Comparison of ENCODE assay signal across 12 cellular contexts in the genomic region with DNA sequence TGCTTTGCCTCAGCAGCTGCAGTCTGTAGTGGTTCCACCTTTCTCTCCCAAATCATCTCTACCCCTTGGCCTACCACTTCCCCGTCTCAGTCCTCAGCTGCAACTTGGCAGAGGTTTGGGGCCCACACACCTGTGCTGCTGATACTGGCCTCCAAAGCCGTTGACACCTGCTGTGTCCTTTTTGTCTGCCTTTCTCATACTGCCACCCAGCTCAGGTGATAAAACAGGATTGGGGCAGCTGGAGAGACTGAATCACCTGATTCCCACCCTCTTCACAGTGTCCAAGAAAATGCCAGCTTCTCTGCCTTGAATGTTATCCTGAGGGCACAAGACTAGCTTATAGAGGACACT.
DNase-seq lines count a peak whose midpoint lies in the region; ATAC-seq and TF ChIP-seq lines count a peak whose summit lies in the region.
"Had no signal": no experiment of that assay in that cellular context is flagged by ENCODE, and none has a peak within 500 bp of the region (broad histone marks: within the 10 kb centered on the region; RNA-seq: fewer than 3 reads in every experiment).

No MANE protein-coding gene starts in this region.

- no peak overlapping the region for H4K8ac ChIP-seq in IMR-90 (ENCODE audit: low read depth in 2 of 2, low read length in 2 of 2)

- H2AK9ac ChIP-seq in IMR-90 (replicated peaks; ENCODE audit: low read depth, low read length, poor library complexity), result no peak overlapping the region

- ATAC-seq in IMR-90 (ENCODE audit: low read depth), result no peak
- ATAC-seq in HG03521 (IDR thresholded peaks at IDR 0.05; ENCODE audit: unreplicated experiment), result no peak
- ATAC-seq: HepG2; stimulated activated naive CD8-positive, alpha-beta T cell treated with anti-CD3 and anti-CD28 coated beads, Interleukin-15, Interleukin-2, amounts not matched to agents 100 U/mL and 50 U/mL, for 24 hours had no signal

- no peak overlapping the region for H3K4me3 ChIP-seq in BLaER1
- no peak overlapping the region for H3K4me3 ChIP-seq in IMR-90 (ENCODE audit: insufficient read depth, low read depth, low read length)
- peak overlapping the region; percentile 61; the same call in 1 of the 2 replicates for H3K4me3 ChIP-seq in OCI-LY3 (ENCODE audit: low read length)

- dilution Hi-C loops in IMR-90 (cut with HindIII; ENCODE audit: low sequenced_read_pairs, unreplicated experiment), result no loop called here

- no peak overlapping the region for H3K18ac ChIP-seq in IMR-90 (ENCODE audit: low read depth, low read length)

- H3K79me1 ChIP-seq in IMR-90 (ENCODE audit: low read depth in 1 of 2, low read length in 2 of 2), result peaks cover 56 to 75% of the 10 kb centered on the region in 2 experiments

- H3K36me3 ChIP-seq in BLaER1 (peaks cover 51% of the 10 kb centered on the region), IMR-90 (ENCODE audit: control insufficient read depth, insufficient read depth, low read length) (peaks cover 16% of the 10 kb centered on the region), OCI-LY3 (replicated peaks; ENCODE audit: low read depth, low read length) (peaks cover 8% of the 10 kb centered on the region)
- H3K36me3 ChIP-seq: BE2C had no signal

- peak overlapping the region; percentile 50; the same call in 1 of the 2 replicates for H3K4ac ChIP-seq in IMR-90 (ENCODE audit: low read depth, low read length)

- no peak for TF ChIP-seq RAD21 in IMR-90 (IDR thresholded peaks at IDR 0.05; ENCODE audit: low read length)

- in situ Hi-C loops in IMR-90 (cut with MboI; ENCODE audit: low sequenced_read_pairs), result no loop called here

- H2AFZ ChIP-seq in IMR-90 (replicated peaks; ENCODE audit: low read length, poor library complexity) (no peak overlapping the region), OCI-LY3 (ENCODE audit: low read depth, low read length) (no peak overlapping the region)

- no peak overlapping the region for H2BK20ac ChIP-seq in IMR-90 (ENCODE audit: low read depth, low read length)

- 0 out of 2 replicates have a peak overlapping the region, but pooled peaks have one; percentile 21 for H2AK5ac ChIP-seq in IMR-90 (ENCODE audit: low read depth, low read length)

- no TSS peak for BruUV-seq in IMR-90 (replicated peaks; lab: Mats Ljungman, UMichigan)

- POLR2A ChIA-PET in IMR-90 (lab: Charles Lee; ENCODE audit: unreplicated experiment), result no interaction called here

- 0 out of 2 replicates have a peak overlapping the region, but pooled peaks have one; percentile 14 for H4K5ac ChIP-seq in IMR-90 (ENCODE audit: low read depth, low read length)

- H2BK5ac ChIP-seq in IMR-90 (ENCODE audit: low read depth, low read length, poor library complexity, severe bottlenecking), result no peak overlapping the region

- no peaks in the 10 kb centered on the region for H4K20me1 ChIP-seq in BLaER1
- 0 out of 2 replicates have a peak, but pooled peaks cover under 1% of the 10 kb centered on the region for H4K20me1 ChIP-seq in IMR-90 (ENCODE audit: insufficient read depth, low read length)
- H4K20me1 ChIP-seq in OCI-LY3 (ENCODE audit: insufficient read depth, low read length), result no peaks in the 10 kb centered on the region

- H3K27ac ChIP-seq in BLaER1 (peak overlapping the region; percentile 70), IMR-90 (ENCODE audit: insufficient read depth, low read length) (no peak overlapping the region), OCI-LY3 (ENCODE audit: low read length) (peak overlapping the region; percentile 96), layer of hippocampus (ENCODE audit: low read depth, low read length) (peak overlapping the region; percentile 5)

- peak overlapping the region; percentile 40; the same call in 1 of the 2 replicates for H3K14ac ChIP-seq in IMR-90 (replicated peaks; ENCODE audit: low read depth, low read length)

- H4K91ac ChIP-seq in IMR-90 (ENCODE audit: insufficient read depth, low read depth, low read length), result no peak overlapping the region

- H3K27me3 ChIP-seq in BLaER1 (no peaks in the 10 kb centered on the region), IMR-90 (ENCODE audit: control insufficient read depth, insufficient read depth, low read length) (no peaks in the 10 kb centered on the region), OCI-LY3 (ENCODE audit: low read depth, low read length) (no peaks in the 10 kb centered on the region), layer of hippocampus (ENCODE audit: control insufficient read depth, insufficient read depth, low read length) (no peaks in the 10 kb centered on the region)
- H3K27me3 ChIP-seq: BE2C had no signal

- H3K23ac ChIP-seq in IMR-90 (ENCODE audit: low read depth, low read length), result no peak overlapping the region

- peaks cover 62% of the 10 kb centered on the region for H3K4me1 ChIP-seq in BLaER1
- H3K4me1 ChIP-seq in IMR-90 (ENCODE audit: control insufficient read depth, insufficient read depth, low read length), result peaks cover 5% of the 10 kb centered on the region
- H3K4me1 ChIP-seq in OCI-LY3 (ENCODE audit: low read length), result peaks cover 100% of the 10 kb centered on the region

- 100% methylated on average over 1 of the region's 2 CpGs; no CpG with 5 or more reads in 1 of the 2 experiments for WGBS in IMR-90 (ENCODE audit: extremely low coverage in 2 of 2, insufficient read length in 1 of 2), 2 experiments

- DNase-seq in IMR-90 (no peak), KG1 (lab: John Stamatoyannopoulos, UW) (no peak), NCI-H1092 (lab: John Stamatoyannopoulos, UW) (no peak), NCI-H1048 (lab: John Stamatoyannopoulos, UW) (no peak)
- DNase-seq: activated T-cell treated with anti-CD3 and anti-CD28 coated beads, Interleukin-2, amount 50 U/mL, for 48 hours; BE2C; stimulated activated naive CD8-positive, alpha-beta T cell treated with anti-CD3 and anti-CD28 coated beads, Interleukin-15, Interleukin-2, amounts not matched to agents 100 U/mL and 50 U/mL, for 24 hours had no signal

- H3K4me2 ChIP-seq in BLaER1 (peak overlapping the region; percentile 15; the same call in 1 of the 2 replicates), IMR-90 (ENCODE audit: low read depth, low read length) (no peak overlapping the region), OCI-LY3 (ENCODE audit: low read length) (peak overlapping the region; percentile 72)

- CTCF ChIA-PET in IMR-90 (lab: Yijun Ruan, JAX), result interaction anchor here (0.8 kb wide), 1 partner anchor 10 kb away, joined by 3 read pairs; no protein-coding TSS in a partner anchor

- TF ChIP-seq CTCF in IMR-90 (conservative IDR thresholded peaks at IDR 0.05; ENCODE audit: low read depth, low read length), result no peak
- TF ChIP-seq CTCF in OCI-LY3 (IDR thresholded peaks at IDR 0.05; ENCODE audit: low read depth, low read length), result no peak

- no peaks in the 10 kb centered on the region for H3K9me3 ChIP-seq in BLaER1
- no peaks in the 10 kb centered on the region for H3K9me3 ChIP-seq in IMR-90 (ENCODE audit: control insufficient read depth, insufficient read depth, low read length)
- no peaks in the 10 kb centered on the region for H3K9me3 ChIP-seq in OCI-LY3 (ENCODE audit: insufficient read depth, low read length)
- H3K9me3 ChIP-seq: BE2C had no signal

- no peak overlapping the region for H3K56ac ChIP-seq in IMR-90 (ENCODE audit: extremely low read depth, insufficient read depth, low read length)

- TF ChIP-seq POLR2A in IMR-90 (IDR thresholded peaks at IDR 0.05; ENCODE audit: low read depth, low read length), result no peak

- peaks cover 16% of the 10 kb centered on the region for H3K9me1 ChIP-seq in IMR-90 (ENCODE audit: insufficient read depth, low read length)

- no peak overlapping the region for H2BK15ac ChIP-seq in IMR-90 (ENCODE audit: low read depth, low read length)

- no peak overlapping the region for H3K9ac ChIP-seq in BLaER1
- H3K9ac ChIP-seq in IMR-90 (ENCODE audit: low read depth, low read length), result no peak overlapping the region; the same call in 1 of the 2 replicates
- H3K9ac ChIP-seq in OCI-LY3 (ENCODE audit: low read length), result peak overlapping the region; percentile 93

- intact Hi-C loops in IMR-90 (cut with micrococcal nuclease), result no loop called here

- peak overlapping the region; percentile 7; the same call in 1 of the 2 replicates for H2BK120ac ChIP-seq in IMR-90 (ENCODE audit: low read depth, low read length)

- H3K79me2 ChIP-seq in OCI-LY3 (ENCODE audit: low read length), result peaks cover 92% of the 10 kb centered on the region

TF ChIP-seq in IMR-90, 13 proteins besides CTCF, POLR2A, EP300 and RAD21:
- TF ChIP-seq, protein P1, sequence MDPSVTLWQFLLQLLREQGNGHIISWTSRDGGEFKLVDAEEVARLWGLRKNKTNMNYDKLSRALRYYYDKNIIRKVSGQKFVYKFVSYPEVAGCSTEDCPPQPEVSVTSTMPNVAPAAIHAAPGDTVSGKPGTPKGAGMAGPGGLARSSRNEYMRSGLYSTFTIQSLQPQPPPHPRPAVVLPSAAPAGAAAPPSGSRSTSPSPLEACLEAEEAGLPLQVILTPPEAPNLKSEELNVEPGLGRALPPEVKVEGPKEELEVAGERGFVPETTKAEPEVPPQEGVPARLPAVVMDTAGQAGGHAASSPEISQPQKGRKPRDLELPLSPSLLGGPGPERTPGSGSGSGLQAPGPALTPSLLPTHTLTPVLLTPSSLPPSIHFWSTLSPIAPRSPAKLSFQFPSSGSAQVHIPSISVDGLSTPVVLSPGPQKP (IDR thresholded peaks at IDR 0.05; ENCODE audit: borderline replicate concordance, low read depth, low read length), result no peak
- TF ChIP-seq NFE2L2 (IDR thresholded peaks at IDR 0.05; ENCODE audit: low read depth, low read length) (no peak), BHLHE40 (IDR thresholded peaks at IDR 0.05; ENCODE audit: low read depth, low read length) (no peak), RFX5 (IDR thresholded peaks at IDR 0.05; ENCODE audit: low read depth, low read length) (no peak), MAZ (IDR thresholded peaks at IDR 0.05; ENCODE audit: borderline replicate concordance, low read depth, low read length) (no peak), CHD1 (IDR thresholded peaks at IDR 0.05; ENCODE audit: low read depth, low read length) (no peak), SMC3 (IDR thresholded peaks at IDR 0.05; ENCODE audit: low read depth, low read length) (no peak), CEBPB (IDR thresholded peaks at IDR 0.05; ENCODE audit: low read depth, low read length) (no peak), FOS (IDR thresholded peaks at IDR 0.05; ENCODE audit: low read depth, low read length) (no peak), MAFK (IDR thresholded peaks at IDR 0.05; ENCODE audit: low read depth, low read length) (no peak), RCOR1 (IDR thresholded peaks at IDR 0.05; ENCODE audit: insufficient replicate concordance, low read length) (no peak), MXI1 (IDR thresholded peaks at IDR 0.05; ENCODE audit: borderline replicate concordance, low read depth, low read length) (no peak)
- TF ChIP-seq, protein P2, sequence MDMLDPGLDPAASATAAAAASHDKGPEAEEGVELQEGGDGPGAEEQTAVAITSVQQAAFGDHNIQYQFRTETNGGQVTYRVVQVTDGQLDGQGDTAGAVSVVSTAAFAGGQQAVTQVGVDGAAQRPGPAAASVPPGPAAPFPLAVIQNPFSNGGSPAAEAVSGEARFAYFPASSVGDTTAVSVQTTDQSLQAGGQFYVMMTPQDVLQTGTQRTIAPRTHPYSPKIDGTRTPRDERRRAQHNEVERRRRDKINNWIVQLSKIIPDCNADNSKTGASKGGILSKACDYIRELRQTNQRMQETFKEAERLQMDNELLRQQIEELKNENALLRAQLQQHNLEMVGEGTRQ (IDR thresholded peaks at IDR 0.05; ENCODE audit: low read depth, low read length), result no peak
